Comparison of ENCODE assay signal across 8 cellular contexts in genomic region chr2:168773719-168774521, GRCh38. TPM values are rescaled to one million over a fixed set of nuclear protein-coding genes. Genes with fewer than 3 reads are reported as not detected.
DNase-seq lines count a peak whose midpoint lies in the region; ATAC-seq and TF ChIP-seq lines count a peak whose summit lies in the region.

No MANE protein-coding gene starts in this region.

- intact Hi-C loops in mucosa of descending colon (cut with DNase I, micrococcal nuclease), result loop anchor here in 1 of 2 donors (5.0 to 10.0 kb wide), 2 partner anchors 51 to 148 kb away; no protein-coding TSS in a partner anchor

- CTCF ChIA-PET in RWPE1 (lab: Yijun Ruan, JAX), result interaction anchor here (0.8 kb wide), 1 partner anchor 42 kb away, joined by 5 read pairs; no protein-coding TSS in a partner anchor

- ATAC-seq in GM18519 (IDR thresholded peaks at IDR 0.05; ENCODE audit: low FRiP score, unreplicated experiment), result peak; percentile 73
- ATAC-seq in mucosa of descending colon, result peak; percentile 94
- ATAC-seq in activated CD4-positive, CD25-positive, alpha-beta regulatory T cell treated with anti-CD3 and anti-CD28 coated beads, Interleukin-2, amount 50 U/mL, for 24 hours, result no peak

- H3K9me3 ChIP-seq in mucosa of descending colon, result no peaks in the 10 kb centered on the region

- no peak overlapping the region for H3K4me3 ChIP-seq in mucosa of descending colon

- 0 out of 2 replicates have a peak, but pooled peaks have one; percentile 33 for TF ChIP-seq CTCF in RWPE1 (conservative IDR thresholded peaks at IDR 0.05; ENCODE audit: low read depth)
- TF ChIP-seq CTCF in mucosa of descending colon (IDR thresholded peaks at IDR 0.05), result peak; percentile 65

- POLR2A ChIA-PET in RWPE1 (lab: Yijun Ruan, JAX; ENCODE audit: low non-redundant PET), result no interaction called here

- DNase-seq in COLO829 (ENCODE audit: low spot score), result peak; percentile 62
- DNase-seq in HS-27A (ENCODE audit: low read depth), result peak; percentile 19
- DNase-seq in RWPE1 (ENCODE audit: low spot score), result peak; percentile 23
- peak; percentile 72 to 83 for DNase-seq in dermis microvascular lymphatic vessel endothelial cell (ENCODE audit: low read depth in 2 of 2)
- DNase-seq in mucosa of descending colon, result peak; percentile 52 to 74 (median 70)
- DNase-seq in stimulated activated naive CD4-positive, alpha-beta T cell (lab: John Stamatoyannopoulos, UW), result no peak

- H3K27ac ChIP-seq in RWPE1, result no peak overlapping the region

- H3K4me1 ChIP-seq in mucosa of descending colon (ENCODE audit: low read depth), result no peaks in the 10 kb centered on the region

- no peaks in the 10 kb centered on the region for H3K36me3 ChIP-seq in mucosa of descending colon (ENCODE audit: low read depth)

RNA-seq across cellular contexts. Expression of gene NOSTRIN, which starts 28.5 kb away (rescaled TPM):
- total RNA-seq in dermis microvascular lymphatic vessel endothelial cell (2.5 and 2.8 TPM in 2 replicates), mucosa of descending colon (10 to 100 TPM; 27.3 to 78.7 (median 56.2) TPM)

Comparison
In these comparisons a context has a peak if more than half of its experiments do, and no peak if none do; other contexts are left out.
1. DNase-seq: peak in COLO829 (single experiment), HS-27A (single experiment), RWPE1 (single experiment), dermis microvascular lymphatic vessel endothelial cell (2 of 2) and mucosa of descending colon (3 of 3); none in stimulated activated naive CD4-positive, alpha-beta T cell (0 of 6).
2. ATAC-seq: peak in GM18519 (single experiment) and mucosa of descending colon (single experiment); none in activated CD4-positive, CD25-positive, alpha-beta regulatory T cell treated with anti-CD3 and anti-CD28 coated beads, Interleukin-2, amount 50 U/mL, for 24 hours (0 of 2).